ENCODE assay signal across 1 cellular context in genomic region chr19:58536852-58537798, GRCh38.
TF ChIP-seq lines count a peak whose summit lies in the region.

No MANE protein-coding gene starts in this region.

TF ChIP-seq in H1, 55 proteins besides CTCF, POLR2A, EP300 and RAD21:
- no peak for TF ChIP-seq CEBPB (IDR thresholded peaks at IDR 0.05; ENCODE audit: low read depth, low read length)
- TF ChIP-seq CBX5 (IDR thresholded peaks at IDR 0.05; ENCODE audit: low read depth, low read length) = no peak
- no peak for TF ChIP-seq MAFK (IDR thresholded peaks at IDR 0.05; ENCODE audit: low read depth, low read length)
- TF ChIP-seq TCF12 (IDR thresholded peaks at IDR 0.05; ENCODE audit: low read depth, low read length) = no peak
- no peak for TF ChIP-seq SIN3A (conservative IDR thresholded peaks at IDR 0.05 in 1 of 2, IDR thresholded peaks at IDR 0.05 in 1 of 2; ENCODE audit: low read depth in 1 of 2, low read length in 2 of 2)
- no peak for TF ChIP-seq BACH1 (IDR thresholded peaks at IDR 0.05; ENCODE audit: low read length)
- no peak for TF ChIP-seq GTF2F1 (IDR thresholded peaks at IDR 0.05; ENCODE audit: borderline replicate concordance, low read depth, low read length)
- no peak for TF ChIP-seq KDM5A (IDR thresholded peaks at IDR 0.05; ENCODE audit: low read length)
- TF ChIP-seq USF2 (IDR thresholded peaks at IDR 0.05; ENCODE audit: low read length) = no peak
